Comparison of ENCODE assay signal across 9 cellular contexts in genomic region chr13:50677687-50678463, GRCh38.
A peak's percentile ranks its signal among the peaks of the same experiment; 100 is the strongest.
DNase-seq lines count a peak whose midpoint lies in the region; FAIRE-seq and TF ChIP-seq lines count a peak whose summit lies in the region.
"Had no signal": no experiment of that assay in that cellular context is flagged by ENCODE, and none has a peak within 500 bp of the region (broad histone marks: within the 10 kb centered on the region; RNA-seq: fewer than 3 reads in every experiment).

No MANE protein-coding gene starts in this region.

- TF ChIP-seq CTCF in cardiac fibroblast (IDR thresholded peaks at IDR 0.05; ENCODE audit: low read depth, low read length) (no peak), CD14-positive monocyte (IDR thresholded peaks at IDR 0.05) (no peak)

- no peak for TF ChIP-seq POLR2A in GM12891 (IDR thresholded peaks at IDR 0.05; ENCODE audit: low read depth, low read length)

- peaks cover 18% of the 10 kb centered on the region for H3K4me1 Mint-ChIP-seq in CD14-positive monocyte

- H3K9me3 Mint-ChIP-seq in CD14-positive monocyte = peaks cover 0 to 2% (median 0%) of the 10 kb centered on the region in 7 donors

- FAIRE-seq in GM12891 (lab: Jason Lieb, UNC) = no peak

- peaks cover 0 to 3% (median 0%) of the 10 kb centered on the region in 3 donors for H3K27me3 Mint-ChIP-seq in CD14-positive monocyte (ENCODE audit: low read depth in 3 of 3)

- no peaks in the 10 kb centered on the region for H3K27me3 ChIP-seq in HAP-1 (ENCODE audit: low read depth)
- H3K27me3 ChIP-seq: colonic mucosa had no signal

- no peaks in the 10 kb centered on the region for H3K36me3 Mint-ChIP-seq in CD14-positive monocyte

- intact Hi-C loops in CD14-positive monocyte (cut with micrococcal nuclease) = loop anchor here in 1 of 2 donors (10.0 kb wide), 1 partner anchor 93 kb away; no protein-coding TSS in a partner anchor

- no peaks in the 10 kb centered on the region for H3K4me1 ChIP-seq in HAP-1
- H3K4me1 ChIP-seq: colonic mucosa had no signal

- H3K36me3 ChIP-seq in HAP-1 (replicated peaks) = no peaks in the 10 kb centered on the region
- H3K36me3 ChIP-seq: colonic mucosa had no signal

- in situ Hi-C loops in HAP-1 (cut with MboI; ENCODE audit: low sequenced_read_pairs) = no loop called here

- H3K4me3 Mint-ChIP-seq in CD14-positive monocyte = no peak overlapping the region

- no peaks in the 10 kb centered on the region for H3K9me3 ChIP-seq in HAP-1
- H3K9me3 ChIP-seq: colonic mucosa had no signal

- DNase-seq in C1 segment of cervical spinal cord (lab: John Stamatoyannopoulos, UW) = peak in 9 of 14 donors; percentile 33 to 66 (median 56)
- DNase-seq in NCI-H146 (lab: John Stamatoyannopoulos, UW) = peak; percentile 72
- peak; percentile 20 to 60 for DNase-seq in cardiac fibroblast (ENCODE audit: low read depth in 2 of 2)
- DNase-seq in myocyte (ENCODE audit: low read depth) = peak; percentile 59
- no peak for DNase-seq in HAP-1 (ENCODE audit: low spot score in 2 of 2)
- no peak for DNase-seq in CD14-positive monocyte (ENCODE audit: low spot score)
- DNase-seq in OCI-M2 (lab: John Stamatoyannopoulos, UW; ENCODE audit: unreplicated experiment) = no peak
- no peak for DNase-seq in GM12891 (ENCODE audit: insufficient read length, low spot score)
- DNase-seq: colonic mucosa had no signal

- no peak overlapping the region for H3K27ac Mint-ChIP-seq in CD14-positive monocyte

- no peak overlapping the region for H3K4me3 ChIP-seq in cardiac fibroblast (replicated peaks in 1 of 2; ENCODE audit: low read depth in 2 of 2, low read length in 2 of 2)
- H3K4me3 ChIP-seq in HAP-1 = no peak overlapping the region
- H3K4me3 ChIP-seq: colonic mucosa had no signal

TF ChIP-seq in GM12891, 5 proteins besides CTCF, POLR2A, EP300 and RAD21:
- no peak for TF ChIP-seq POU2F2 (IDR thresholded peaks at IDR 0.05; ENCODE audit: low read depth, low read length)
- no peak for TF ChIP-seq SPI1 (IDR thresholded peaks at IDR 0.05; ENCODE audit: low read depth, low read length)
- TF ChIP-seq TAF1 (IDR thresholded peaks at IDR 0.05; ENCODE audit: low read depth, low read length) = no peak
- TF ChIP-seq PAX5 (IDR thresholded peaks at IDR 0.05; ENCODE audit: insufficient read depth, low read length, severe bottlenecking) = no peak
- TF ChIP-seq POLR2AphosphoS5 (IDR thresholded peaks at IDR 0.05; ENCODE audit: low read depth, low read length) = no peak

Comparison
In these comparisons a context has a peak if more than half of its experiments do, and no peak if none do; other contexts are left out.
1. DNase-seq: peak in C1 segment of cervical spinal cord (9 of 14), NCI-H146 (single experiment), cardiac fibroblast (2 of 2) and myocyte (single experiment); none in HAP-1 (0 of 2), CD14-positive monocyte (single experiment), OCI-M2 (single experiment) and GM12891 (single experiment).